ENCODE assay signal across 8 cellular contexts in the genomic region with DNA sequence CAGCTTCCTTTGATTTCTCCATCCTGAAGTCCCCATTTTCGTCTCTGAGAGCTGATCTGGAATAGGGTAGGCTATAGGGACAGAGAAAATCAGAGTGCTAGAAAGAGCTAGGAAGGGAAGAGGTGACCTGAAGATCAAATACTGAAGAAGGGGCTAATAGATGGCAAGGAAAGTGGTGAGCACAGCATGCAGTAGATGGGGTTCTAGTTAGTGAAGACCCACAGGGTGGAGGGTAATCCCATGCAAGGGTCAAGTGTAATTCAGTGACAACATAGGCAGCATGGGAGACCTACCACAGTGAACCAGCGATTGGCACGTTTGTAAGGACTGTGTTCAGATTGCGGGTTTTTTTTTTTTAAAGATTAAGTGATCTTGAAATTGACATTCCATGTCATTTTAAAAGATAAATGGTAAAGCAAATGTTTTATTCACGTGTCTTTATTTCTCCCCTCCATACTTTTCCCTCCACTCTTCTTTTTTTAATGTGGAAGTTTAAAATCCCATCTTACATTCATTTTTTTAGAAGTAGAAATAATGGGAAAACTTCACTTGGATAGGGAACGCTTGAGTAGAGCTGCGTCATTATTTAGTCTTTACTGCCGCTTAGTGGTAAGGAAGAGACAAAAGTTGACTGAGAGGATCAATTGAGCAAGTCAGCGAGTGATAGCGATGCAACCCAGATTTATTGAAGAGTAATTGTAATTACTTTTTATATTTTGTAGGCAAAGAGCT. TPM values are rescaled to one million over a fixed set of nuclear protein-coding genes. Genes with fewer than 3 reads are reported as not detected.
DNase-seq lines count a peak whose midpoint lies in the region; ATAC-seq and TF ChIP-seq lines count a peak whose summit lies in the region.

No MANE protein-coding gene starts in this region.

- 5 to 7% methylated on average over 10 of the region's 10 CpGs for WGBS in body of pancreas, 2 donors
- 16% methylated on average over 10 of the region's 10 CpGs for WGBS in suprapubic skin

- TF ChIP-seq POLR2A in body of pancreas (IDR thresholded peaks at IDR 0.05) (no peak), suprapubic skin (IDR thresholded peaks at IDR 0.05) (no peak)

- H3K4me1 ChIP-seq in body of pancreas: peaks cover 8% of the 10 kb centered on the region
- H3K4me1 ChIP-seq in suprapubic skin: peaks cover 2% of the 10 kb centered on the region

- H3K27me3 ChIP-seq in body of pancreas (peaks cover 0 to 4% of the 10 kb centered on the region in 2 donors), suprapubic skin (peaks cover 8% of the 10 kb centered on the region)

- no peak for DNase-seq in Right ventricle myocardium inferior (ENCODE audit: missing footprints)
- no peak for DNase-seq in cardiac septum (ENCODE audit: low spot score)
- peak; percentile 56 for DNase-seq in NCI-H460 (ENCODE audit: extremely low read depth, low read depth)
- DNase-seq in body of pancreas: peak in 1 of 4 donors; percentile 30
- DNase-seq in iris pigment epithelial cell (ENCODE audit: low read depth): peak; percentile 72
- no peak for DNase-seq in suprapubic skin (ENCODE audit: low spot score in 2 of 2)

- peak; percentile 70 for ATAC-seq in Right ventricle myocardium inferior
- peak; percentile 52 for ATAC-seq in HG03097 (IDR thresholded peaks at IDR 0.05; ENCODE audit: low FRiP score, unreplicated experiment)
- ATAC-seq in body of pancreas: peak; percentile 82
- no peak for ATAC-seq in GM18517 (IDR thresholded peaks at IDR 0.05; ENCODE audit: unreplicated experiment)

- intact Hi-C loops in Right ventricle myocardium inferior (cut with DNase I): loop anchor here (2.0 to 10.0 kb wide), 3 partner anchors 155 to 277 kb away; no protein-coding TSS in a partner anchor
- intact Hi-C loops in cardiac septum (cut with DNase I): loop anchor here (2.0 to 5.0 kb wide), 2 partner anchors 155 to 199 kb away; no protein-coding TSS in a partner anchor
- intact Hi-C loops in body of pancreas (cut with DNase I): loop anchor here (5.0 kb wide), 1 partner anchor 154 kb away; no protein-coding TSS in a partner anchor

- H3K9me3 ChIP-seq in body of pancreas (no peaks in the 10 kb centered on the region), suprapubic skin (no peaks in the 10 kb centered on the region)

- H3K27ac ChIP-seq in body of pancreas (no peak overlapping the region), suprapubic skin (no peak overlapping the region)

- H3K4me3 ChIP-seq in body of pancreas (no peak overlapping the region), suprapubic skin (no peak overlapping the region)

- H3K36me3 ChIP-seq in body of pancreas (replicated peaks in 1 of 2; ENCODE audit: insufficient read depth in 1 of 2, low read depth in 2 of 2) (no peaks in the 10 kb centered on the region), suprapubic skin (no peaks in the 10 kb centered on the region)

- TF ChIP-seq CTCF in body of pancreas (IDR thresholded peaks at IDR 0.05): peak; percentile 19 to 88 (median 86)
- TF ChIP-seq CTCF in suprapubic skin (IDR thresholded peaks at IDR 0.05): peak; percentile 29 to 48

- TF ChIP-seq EP300 in suprapubic skin (IDR thresholded peaks at IDR 0.05): no peak

RNA-seq across cellular contexts. Expression of a gene that starts 21.0 kb away (rescaled TPM):
- 28.0 TPM for total RNA-seq in Right ventricle myocardium inferior
- total RNA-seq in cardiac septum: 33.8 TPM
- 28.2 and 28.5 TPM in 2 replicates for total RNA-seq in NCI-H460 (2014; rRNA removed; shearing (Covaris generic))
- 10.4 and 15.1 TPM in 2 replicates for polyA plus RNA-seq in NCI-H460 (2014; cell fraction: nucleus; rRNA removed)
- total RNA-seq in body of pancreas: 10 to 100 TPM; 13.5 to 24.9 TPM
- total RNA-seq in suprapubic skin: 10 to 100 TPM; 62.9 to 78.8 (median 71.8) TPM

Comparison
In these comparisons a context has a peak if more than half of its experiments do, and no peak if none do; other contexts are left out.
1. DNase-seq: peak in NCI-H460 (single experiment) and iris pigment epithelial cell (single experiment); none in Right ventricle myocardium inferior (single experiment), cardiac septum (single experiment) and suprapubic skin (0 of 2).